In genomic region chr14:29521526-29522137, GRCh38 we compare ENCODE assay signal across 9 cellular contexts.
DNase-seq lines count a peak whose midpoint lies in the region; ATAC-seq and TF ChIP-seq lines count a peak whose summit lies in the region.
"Had no signal": no experiment of that assay in that cellular context is flagged by ENCODE, and none has a peak within 500 bp of the region (broad histone marks: within the 10 kb centered on the region; RNA-seq: fewer than 3 reads in every experiment).

No MANE protein-coding gene starts in this region.

- H3K4me1 Mint-ChIP-seq in activated CD4-positive, alpha-beta memory T cell treated with anti-CD3 and anti-CD28 coated beads, Interleukin-2, amount 10 ng/mL, durations not matched to agents 7 days and 5 days, result no peaks in the 10 kb centered on the region

- DNase-seq in AG09319 (ENCODE audit: extremely low read depth, low read depth) (no peak), HAP-1 (ENCODE audit: low spot score in 2 of 2) (peak; percentile 28 to 44), NCI-H82 (lab: John Stamatoyannopoulos, UW) (peak; percentile 75), erythroblast (lab: John Stamatoyannopoulos, UW) (peak; percentile 0 to 5), HPDE6-E6E7 (ENCODE audit: extremely low spot score) (no peak), GM03348 (ENCODE audit: low spot score) (no peak)
- no peak for DNase-seq in activated CD4-positive, alpha-beta memory T cell treated with anti-CD3 and anti-CD28 coated beads, Interleukin-2, amount 10 ng/mL, durations not matched to agents 7 days and 5 days

- H3K36me3 Mint-ChIP-seq in activated CD4-positive, alpha-beta memory T cell treated with anti-CD3 and anti-CD28 coated beads, Interleukin-2, amount 10 ng/mL, durations not matched to agents 7 days and 5 days (ENCODE audit: low read depth), result no peaks in the 10 kb centered on the region

- no peak for ATAC-seq in GM18498 (IDR thresholded peaks at IDR 0.05; ENCODE audit: unreplicated experiment)

- peaks cover 12% of the 10 kb centered on the region for H3K9me3 Mint-ChIP-seq in activated CD4-positive, alpha-beta memory T cell treated with anti-CD3 and anti-CD28 coated beads, Interleukin-2, amount 10 ng/mL, durations not matched to agents 7 days and 5 days

- H3K27ac Mint-ChIP-seq in activated CD4-positive, alpha-beta memory T cell treated with anti-CD3 and anti-CD28 coated beads, Interleukin-2, amount 10 ng/mL, durations not matched to agents 7 days and 5 days, result no peak overlapping the region

- H3K36me3 ChIP-seq in HAP-1 (replicated peaks), result no peaks in the 10 kb centered on the region

- peak; percentile 4; the same call in 1 of the 2 replicates for TF ChIP-seq CTCF in AG09319 (IDR thresholded peaks at IDR 0.05; ENCODE audit: low read depth, low read length)

- H3K9me3 ChIP-seq in HAP-1, result no peaks in the 10 kb centered on the region

- no peak overlapping the region for H3K4me3 ChIP-seq in HAP-1

- POLR2A ChIA-PET in activated CD4-positive, alpha-beta memory T cell treated with anti-CD3 and anti-CD28 coated beads, Interleukin-2, amount 10 ng/mL, durations not matched to agents 7 days and 5 days (lab: Charles Lee), result no interaction called here

- TF ChIP-seq POLR2A in erythroblast (IDR thresholded peaks at IDR 0.05; ENCODE audit: low read length), result no peak

- no peak overlapping the region for H3K4me3 Mint-ChIP-seq in activated CD4-positive, alpha-beta memory T cell treated with anti-CD3 and anti-CD28 coated beads, Interleukin-2, amount 10 ng/mL, durations not matched to agents 7 days and 5 days

- in situ Hi-C loops in HAP-1 (cut with MboI; ENCODE audit: low sequenced_read_pairs), result no loop called here

- H3K27me3 Mint-ChIP-seq in activated CD4-positive, alpha-beta memory T cell treated with anti-CD3 and anti-CD28 coated beads, Interleukin-2, amount 10 ng/mL, durations not matched to agents 7 days and 5 days, result no peaks in the 10 kb centered on the region

- no peaks in the 10 kb centered on the region for H3K4me1 ChIP-seq in HAP-1
- H3K4me1 ChIP-seq: parathyroid adenoma had no signal

- H3K27me3 ChIP-seq in HAP-1 (ENCODE audit: low read depth), result no peaks in the 10 kb centered on the region

- CTCF ChIA-PET in activated CD4-positive, alpha-beta memory T cell treated with anti-CD3 and anti-CD28 coated beads, Interleukin-2, amount 10 ng/mL, durations not matched to agents 7 days and 5 days (lab: Charles Lee), result no interaction called here

Comparison
In these comparisons a context has a peak if more than half of its experiments do, and no peak if none do; other contexts are left out.
1. DNase-seq: peak in HAP-1 (2 of 2), NCI-H82 (single experiment) and erythroblast (2 of 2); none in AG09319 (single experiment), HPDE6-E6E7 (single experiment), GM03348 (single experiment) and activated CD4-positive, alpha-beta memory T cell treated with anti-CD3 and anti-CD28 coated beads, Interleukin-2, amount 10 ng/mL, durations not matched to agents 7 days and 5 days (single experiment).